8 cellular contexts compared by ENCODE assay signal in genomic region chr6:2988076-2988425, GRCh38. TPM values are rescaled to one million over a fixed set of nuclear protein-coding genes. Genes with fewer than 3 reads are reported as not detected.
A peak's percentile ranks its signal among the peaks of the same experiment; 100 is the strongest.
DNase-seq lines count a peak whose midpoint lies in the region; ATAC-seq, FAIRE-seq and TF ChIP-seq lines count a peak whose summit lies in the region.

No MANE protein-coding gene starts in this region.

- in situ Hi-C loops in GM12878 (cut with MboI), result loop anchor here (5.0 kb wide), 1 partner anchor 146 kb away; the partner anchor contains the start of gene SERPINB1

- SMC1A ChIA-PET in GM12878 (lab: Charles Lee; ENCODE audit: uncharacterized antibody, unreplicated experiment), result interaction anchor here (0.5 to 6.3 kb wide), 9 partner anchors 13 to 197 kb away, joined by 3 to 56 read pairs (median 9); partner anchors contain the start of gene SERPINB1

- H2BK120ac ChIP-seq in mesenchymal stem cell (ENCODE audit: low read depth, low read length), result peak overlapping the region; percentile 22

- TF ChIP-seq RAD21 in GM12878 (IDR thresholded peaks at IDR 0.05; ENCODE audit: insufficient read depth, low read depth, low read length), result no peak

- no peaks in the 10 kb centered on the region for H3K9me3 ChIP-seq in right atrium auricular region
- H3K9me3 ChIP-seq in GM12878 (replicated peaks; ENCODE audit: control insufficient read depth, insufficient read depth, low read length), result no peaks in the 10 kb centered on the region; the same call in 2 of the 3 replicates
- H3K9me3 ChIP-seq in mesenchymal stem cell (ENCODE audit: control insufficient read depth, low read length), result no peaks in the 10 kb centered on the region
- no peaks in the 10 kb centered on the region for H3K9me3 ChIP-seq in aorta (ENCODE audit: control insufficient read depth, low read length)

- no peak for TF ChIP-seq CTCF in right atrium auricular region (IDR thresholded peaks at IDR 0.05)
- TF ChIP-seq CTCF in GM12878 (IDR thresholded peaks at IDR 0.05 in 2 of 3, conservative IDR thresholded peaks at IDR 0.05 in 1 of 3; ENCODE audit: control insufficient read depth in 2 of 3, extremely low read depth in 1 of 3, insufficient read depth in 1 of 3, low read depth in 3 of 3, low read length in 3 of 3), result no peak

- intact Hi-C loops in Right ventricle myocardium inferior (cut with DNase I) (loop anchor here (1.0 to 10.0 kb wide), 5 partner anchors 17 to 197 kb away; partner anchors contain the start of gene SERPINB6), GM12878 (cut with micrococcal nuclease; ENCODE audit: unreplicated experiment) (loop anchor here (2.0 kb wide), 2 partner anchors 47 to 197 kb away; no protein-coding TSS in a partner anchor), aorta (cut with DNase I) (loop anchor here (2.0 to 5.0 kb wide), 3 partner anchors 17 to 146 kb away; partner anchors contain the start of genes SERPINB1 (in 1 of the 2) and SERPINB6 (in 1 of the 2))

- FAIRE-seq in GM12878 (lab: Jason Lieb, UNC), result no peak

- H3K36me3 ChIP-seq in right atrium auricular region (no peaks in the 10 kb centered on the region), GM12878 (ENCODE audit: control insufficient read depth in 2 of 2, insufficient read depth in 2 of 2, low read length in 1 of 2) (no peaks in the 10 kb centered on the region), mesenchymal stem cell (ENCODE audit: control insufficient read depth in 1 of 2, insufficient read depth in 2 of 2, low read depth in 1 of 2, low read length in 2 of 2) (no peaks in the 10 kb centered on the region), aorta (ENCODE audit: control insufficient read depth in 1 of 2, insufficient read depth in 2 of 2, low read length in 1 of 2) (no peaks in the 10 kb centered on the region)

- H3K4me2 ChIP-seq in GM12878 (ENCODE audit: control insufficient read depth, insufficient read depth) (peak overlapping the region; percentile 89), mesenchymal stem cell (ENCODE audit: low read length, poor library complexity, severe bottlenecking) (peak overlapping the region; percentile 89)

- WGBS in GM12878 (ENCODE audit: insufficient coverage, insufficient replicate concordance, low lambda C conversion rate, missing lambda C conversion rate), result 30% methylated on average over 3 of the region's 3 CpGs
- WGBS in mesenchymal stem cell, result 56% methylated on average over 3 of the region's 3 CpGs
- WGBS in aorta, 2 donors, result 39 to 46% methylated on average over 3 of the region's 3 CpGs

- peak overlapping the region; percentile 65 to 92 for H3K4me3 ChIP-seq in right atrium auricular region
- peak overlapping the region; percentile 71 for H3K4me3 ChIP-seq in GM12878
- peak overlapping the region; percentile 67 to 81 for H3K4me3 ChIP-seq in mesenchymal stem cell (ENCODE audit: insufficient read depth in 1 of 2, low read depth in 1 of 2, low read length in 2 of 2)
- H3K4me3 ChIP-seq in aorta (ENCODE audit: low read length in 2 of 2), result no peak overlapping the region

- ATAC-seq in Right ventricle myocardium inferior, result no peak
- peak; percentile 2; the same call in 2 of the 3 replicates for ATAC-seq in GM12878
- no peak for ATAC-seq in aorta (ENCODE audit: low FRiP score)
- no peak for ATAC-seq in HG03025 (IDR thresholded peaks at IDR 0.05; ENCODE audit: low FRiP score, unreplicated experiment)

- H3K23ac ChIP-seq in mesenchymal stem cell (ENCODE audit: low read length in 2 of 2), result no peak overlapping the region

- RAD21 ChIA-PET in GM12878 (lab: Charles Lee; ENCODE audit: unreplicated experiment), result interaction anchor here (1.4 to 5.6 kb wide), 5 partner anchors 9 to 197 kb away, joined by 5 to 46 read pairs (median 15); partner anchors contain the start of gene SERPINB1

- DNase-seq in right atrium auricular region (ENCODE audit: low spot score), result no peak
- DNase-seq in Right ventricle myocardium inferior (ENCODE audit: missing footprints), result no peak
- no peak for DNase-seq in GM12878 (ENCODE audit: low read depth, low spot score)
- no peak for DNase-seq in mesenchymal stem cell
- no peak for DNase-seq in aorta
- DNase-seq in HCEC 1CT, result no peak
- no peak for DNase-seq in activated CD8-positive, alpha-beta memory T cell treated with anti-CD3 and anti-CD28 coated beads, Interleukin-2, amount 50 U/mL, for 4 hours

- no peaks in the 10 kb centered on the region for H4K20me1 ChIP-seq in GM12878 (ENCODE audit: control insufficient read depth, insufficient read depth)

- TF ChIP-seq EP300 in GM12878 (IDR thresholded peaks at IDR 0.05; ENCODE audit: borderline replicate concordance in 1 of 2, control insufficient read depth in 1 of 2, low read depth in 2 of 2, low read length in 2 of 2), result no peak

- peak overlapping the region; percentile 70 to 94 for H2BK12ac ChIP-seq in mesenchymal stem cell (ENCODE audit: low read length in 2 of 2)

- no peaks in the 10 kb centered on the region for H3K79me2 ChIP-seq in GM12878 (ENCODE audit: control insufficient read depth, insufficient read depth, low read length)

- peak overlapping the region; percentile 69 to 81 for H3K4ac ChIP-seq in mesenchymal stem cell (ENCODE audit: low read depth in 1 of 2, low read length in 2 of 2)

- peak overlapping the region; percentile 28 for H2AK5ac ChIP-seq in mesenchymal stem cell (ENCODE audit: low read length, severe bottlenecking)

- BruUV-seq in GM12878 (replicated peaks; lab: Mats Ljungman, UMichigan), result no TSS peak

- H3K9ac ChIP-seq in GM12878 (ENCODE audit: control insufficient read depth, insufficient read depth, low read length), result peak overlapping the region; percentile 83
- peak overlapping the region; percentile 95 for H3K9ac ChIP-seq in mesenchymal stem cell (ENCODE audit: low read length)

- H3K79me1 ChIP-seq in mesenchymal stem cell (replicated peaks; ENCODE audit: low read length, poor library complexity, severe bottlenecking), result peaks cover 5% of the 10 kb centered on the region

- peak overlapping the region; percentile 83 for H2BK5ac ChIP-seq in mesenchymal stem cell (ENCODE audit: low read depth, low read length, poor library complexity, severe bottlenecking)

- H4K91ac ChIP-seq in mesenchymal stem cell (ENCODE audit: low read length), result no peak overlapping the region

- H2AFZ ChIP-seq in GM12878 (ENCODE audit: control insufficient read depth, low read depth, low read length), result peak overlapping the region; percentile 97
- H2AFZ ChIP-seq in mesenchymal stem cell (ENCODE audit: low read depth, low read length), result peak overlapping the region; percentile 94

- H3K4me1 ChIP-seq in right atrium auricular region (peaks cover 0 to 33% of the 10 kb centered on the region in 2 donors), GM12878 (ENCODE audit: control insufficient read depth, insufficient read depth, low read length) (peaks cover 13% of the 10 kb centered on the region), mesenchymal stem cell (ENCODE audit: control insufficient read depth, insufficient read depth, low read depth, low read length) (peaks cover 5% of the 10 kb centered on the region), aorta (ENCODE audit: control insufficient read depth in 1 of 2, insufficient read depth in 2 of 2, low read length in 2 of 2) (peaks cover 0 to 3% of the 10 kb centered on the region in 2 donors)

- CTCF ChIA-PET in GM12878 (lab: Yijun Ruan, JAX), result interaction anchor here (0.8 to 6.7 kb wide), 11 partner anchors 13 to 197 kb away, joined by 3 to 62 read pairs (median 5); partner anchors contain the start of gene NQO2

- H4K8ac ChIP-seq in mesenchymal stem cell (ENCODE audit: low read length), result peak overlapping the region; percentile 77

- TF ChIP-seq POLR2A in GM12878 (IDR thresholded peaks at IDR 0.05; ENCODE audit: low read depth, low read length), result no peak

- no peak overlapping the region for H3K14ac ChIP-seq in mesenchymal stem cell (ENCODE audit: low read length in 2 of 2)

- peak overlapping the region; percentile 94 to 97 for H3K27ac ChIP-seq in right atrium auricular region
- no peak overlapping the region for H3K27ac ChIP-seq in GM12878 (ENCODE audit: control insufficient read depth, insufficient read depth)
- peak overlapping the region; percentile 98 for H3K27ac ChIP-seq in mesenchymal stem cell (ENCODE audit: low read length, poor library complexity, severe bottlenecking)
- H3K27ac ChIP-seq in aorta (ENCODE audit: low read depth in 1 of 2, low read length in 2 of 2), result peak overlapping the region; percentile 30 to 88

- peak overlapping the region; percentile 73 for H2BK15ac ChIP-seq in mesenchymal stem cell (ENCODE audit: low read depth, poor library complexity, severe bottlenecking)

- H3K27me3 ChIP-seq in right atrium auricular region (no peaks in the 10 kb centered on the region), GM12878 (replicated peaks in 1 of 2; ENCODE audit: control insufficient read depth in 2 of 2, insufficient read depth in 2 of 2, low read length in 1 of 2) (peaks cover 0 to 2% of the 10 kb centered on the region in 2 experiments; a peak in 3 of 4 replicates), mesenchymal stem cell (ENCODE audit: control insufficient read depth in 1 of 2, insufficient read depth in 1 of 2, low read length in 2 of 2) (no peaks in the 10 kb centered on the region), aorta (ENCODE audit: control insufficient read depth in 1 of 2, insufficient read depth in 2 of 2, low read length in 1 of 2) (no peaks in the 10 kb centered on the region)

- POLR2A ChIA-PET in GM12878 (lab: Charles Lee), result interaction anchor here (1.0 kb wide), 1 partner anchor 51 kb away, joined by 5 read pairs; no protein-coding TSS in a partner anchor

- peak overlapping the region; percentile 73 to 75 for H3K18ac ChIP-seq in mesenchymal stem cell (ENCODE audit: low read depth in 1 of 2, low read length in 2 of 2)

RNA-seq across cellular contexts. Expression of gene NQO2, which starts 11.6 kb away (rescaled TPM):
- total RNA-seq in right atrium auricular region, result 10 to 100 TPM; 37.6 to 68.1 TPM
- total RNA-seq in Right ventricle myocardium inferior, result 57.5 TPM
- 0.10 and 0.12 TPM in 2 replicates for total RNA-seq in GM12878 (2013; cell fraction: nucleolus; rRNA removed)
- total RNA-seq in GM12878 (2014; rRNA removed), result 0.68 and 0.76 TPM in 2 replicates
- total RNA-seq in GM12878 (2014; rRNA removed; fragmentation: Illumina TruSeq; extraction: Trizol), result 0.64 and 0.81 TPM in 2 replicates
- total RNA-seq in GM12878 (2021), result 1.3 and 2.2 TPM in 2 replicates
- 1.1 TPM for polyA plus RNA-seq in GM12878 (2011; ENCODE audit: low read depth)
- polyA plus RNA-seq in GM12878 (2011; rRNA removed), result 0.73 and 1.1 TPM in 2 replicates
- 0.67 and 1.0 TPM in 2 replicates for polyA plus RNA-seq in GM12878 (2011; cell fraction: cytosol; rRNA removed)
- polyA plus RNA-seq in GM12878 (2011; cell fraction: nucleus; rRNA removed), result 0.88 and 1.1 TPM in 2 replicates
- polyA plus RNA-seq in GM12878 (2012), result 2.6 and 2.7 TPM in 2 replicates
- 0.29 and 0.79 TPM in 2 replicates for polyA plus RNA-seq in GM12878 (2014; fragmentation: Illumina TruSeq; extraction: Trizol)
- polyA plus RNA-seq in GM12878 (2014; fragmentation: Nextera tagmentation; extraction: Ambion mirVana), result under 1 TPM; 0.55 to 0.66 TPM
- 0.76 and 1.2 TPM in 2 replicates for polyA plus RNA-seq in GM12878 (2014; rRNA removed)
- polyA plus RNA-seq in GM12878 (2016; fragmentation: Nextera tagmentation; extraction: Ambion mirVana), result 1 to 10 TPM; 2.4 to 2.6 TPM
- 0.82 and 1.2 TPM in 2 replicates for polyA minus RNA-seq in GM12878 (2011; rRNA and poly(A)+ RNA removed)
- polyA minus RNA-seq in GM12878 (2011; cell fraction: cytosol; rRNA and poly(A)+ RNA removed), result 1.4 and 2.5 TPM in 2 replicates
- polyA minus RNA-seq in GM12878 (2011; cell fraction: nucleus; rRNA and poly(A)+ RNA removed), result 0.10 and 0.36 TPM in 2 replicates
- polyA plus RNA-seq in mesenchymal stem cell (2013, experiment 1 of 2), result 20.8 TPM
- polyA plus RNA-seq in mesenchymal stem cell (2013, experiment 2 of 2), result 21.0 TPM
- total RNA-seq in aorta, result 10 to 100 TPM; 23.2 to 40.3 TPM
- polyA plus RNA-seq in aorta, result 10 to 100 TPM; 58.6 to 58.9 TPM

RNA-seq across cellular contexts. Expression of gene SERPINB6, which starts 16.7 kb away (rescaled TPM):
- total RNA-seq in right atrium auricular region, result 100 to 1,000 TPM; 181 to 184 TPM
- 275 TPM for total RNA-seq in Right ventricle myocardium inferior
- total RNA-seq in GM12878 (2013; cell fraction: nucleolus; rRNA removed), result 0.35 and 0.49 TPM in 2 replicates
- 0.54 and 0.68 TPM in 2 replicates for total RNA-seq in GM12878 (2014; rRNA removed)
- total RNA-seq in GM12878 (2014; rRNA removed; fragmentation: Illumina TruSeq; extraction: Trizol), result 0.49 and 0.88 TPM in 2 replicates
- total RNA-seq in GM12878 (2021), result 0.66 and 1.2 TPM in 2 replicates
- polyA plus RNA-seq in GM12878 (2011; ENCODE audit: low read depth), result 1.5 TPM
- polyA plus RNA-seq in GM12878 (2011; rRNA removed), result 0.14 TPM in 1 of 2 replicates, not detected in the other
- 0.10 TPM in 1 of 2 replicates, not detected in the other for polyA plus RNA-seq in GM12878 (2011; cell fraction: cytosol; rRNA removed)
- polyA plus RNA-seq in GM12878 (2011; cell fraction: nucleus; rRNA removed), result 0.06 and 0.23 TPM in 2 replicates
- 0.92 and 1.6 TPM in 2 replicates for polyA plus RNA-seq in GM12878 (2012)
- 0.68 and 0.98 TPM in 2 replicates for polyA plus RNA-seq in GM12878 (2014; fragmentation: Illumina TruSeq; extraction: Trizol)
- polyA plus RNA-seq in GM12878 (2014; fragmentation: Nextera tagmentation; extraction: Ambion mirVana), result 1 to 10 TPM; 1.4 to 2.2 TPM
- 0.45 and 0.58 TPM in 2 replicates for polyA plus RNA-seq in GM12878 (2014; rRNA removed)
- under 1 TPM; 0.37 to 0.39 TPM for polyA plus RNA-seq in GM12878 (2016; fragmentation: Nextera tagmentation; extraction: Ambion mirVana)
- 0.15 TPM in 1 of 2 replicates, not detected in the other for polyA minus RNA-seq in GM12878 (2011; rRNA and poly(A)+ RNA removed)
- polyA minus RNA-seq in GM12878 (2011; cell fraction: cytosol; rRNA and poly(A)+ RNA removed), result 3.2 and 5.1 TPM in 2 replicates
- 0.36 and 0.67 TPM in 2 replicates for polyA minus RNA-seq in GM12878 (2011; cell fraction: nucleus; rRNA and poly(A)+ RNA removed)
- 173 TPM for polyA plus RNA-seq in mesenchymal stem cell (2013, experiment 1 of 2)
- 171 TPM for polyA plus RNA-seq in mesenchymal stem cell (2013, experiment 2 of 2)
- total RNA-seq in aorta, result 100 to 1,000 TPM; 111 to 132 TPM
- polyA plus RNA-seq in aorta, result 100 to 1,000 TPM; 174 to 243 TPM

Comparison
In these comparisons a context has a peak if more than half of its experiments do, and no peak if none do; other contexts are left out.
1. H3K4me3 ChIP-seq: peak in right atrium auricular region (2 of 2), GM12878 (single experiment) and mesenchymal stem cell (2 of 2); none in aorta (0 of 2).
2. RNA of gene NQO2, which starts 11.6 kb away (total RNA-seq): 37.6 to 68.1 TPM in right atrium auricular region, 57.5 TPM in Right ventricle myocardium inferior (single experiment) and 23.2 to 40.3 TPM in aorta; 0.10 to 2.2 TPM in GM12878; every median in the first group is over 4 times any median in the second.
3. RNA of gene SERPINB6, which starts 16.7 kb away (total RNA-seq): 275 TPM in Right ventricle myocardium inferior (single experiment), 181 to 184 TPM in right atrium auricular region and 111 to 132 TPM in aorta; 0.35 to 1.2 TPM in GM12878; every median in the first group is over 10 times any median in the second.